23 cellular contexts compared by ENCODE assay signal in genomic region chr9:7303932-7304331, GRCh38.
"Had no signal": no experiment of that assay in that cellular context is flagged by ENCODE, and none has a peak within 500 bp of the region (broad histone marks: within the 10 kb centered on the region; RNA-seq: fewer than 3 reads in every experiment).

No MANE protein-coding gene starts in this region.

- H3K36me3 ChIP-seq: heart right ventricle, prostate gland, right atrium auricular region, stomach, tibial artery had no signal

- H3K9me3 ChIP-seq: prostate gland, testis, tibial artery had no signal

- H3K4me3 ChIP-seq: heart right ventricle, mucosa of descending colon, prostate gland, right atrium auricular region, stomach, testis, tibial artery had no signal

- ATAC-seq: effector memory CD8-positive, alpha-beta T cell; foreskin keratinocyte; left lobe of liver; mucosa of descending colon; naive thymus-derived CD4-positive, alpha-beta T cell; sciatic nerve; stimulated activated effector memory CD8-positive, alpha-beta T cell treated with anti-CD3 and anti-CD28 coated beads, Interleukin-12 subunit alpha, Interleukin-12 subunit beta, amount 100 ng/mL, for 72 hours had no signal

- H3K27ac ChIP-seq: foreskin keratinocyte, heart right ventricle, prostate gland, right atrium auricular region, stomach, testis, tibial artery had no signal

- H3K4me1 ChIP-seq: foreskin keratinocyte, heart right ventricle, prostate gland, right atrium auricular region, stomach, testis had no signal

- FAIRE-seq: endometrium, islet of Langerhans had no signal

- H3K27me3 ChIP-seq: foreskin keratinocyte, right atrium auricular region, stomach, testis, tibial artery had no signal

- DNase-seq: cerebellar nuclear complex; cortex of kidney; effector memory CD8-positive, alpha-beta T cell; erythroblast; foreskin keratinocyte; glutamatergic neuron; heart right ventricle; mesenchymal stem cell; mucosa of descending colon; naive thymus-derived CD4-positive, alpha-beta T cell; stimulated activated CD4-positive, alpha-beta T cell treated with anti-CD3 and anti-CD28 coated beads, Interleukin-2, amount 100 ng/mL, for 24 hours; stimulated activated CD4-positive, alpha-beta T cell treated with anti-CD3 and anti-CD28 coated beads, Interleukin-4, amount 100 ng/mL, for 24 hours; stimulated activated naive CD4-positive, alpha-beta T cell treated with Interleukin-2 at 50 U/mL for 16 hours; stomach; testis; tibial artery had no signal
